Comparison of ENCODE assay signal across 8 cellular contexts in genomic region chr1:91697322-91698260, GRCh38.
DNase-seq lines count a peak whose midpoint lies in the region; ATAC-seq and TF ChIP-seq lines count a peak whose summit lies in the region.

No MANE protein-coding gene starts in this region.

- no peak for TF ChIP-seq CTCF in nephron (IDR thresholded peaks at IDR 0.05; ENCODE audit: unreplicated experiment in 3 of 3)

- no peaks in the 10 kb centered on the region for H3K9me3 Mint-ChIP-seq in nephron

- in situ Hi-C loops in ACHN (cut with HindIII; ENCODE audit: low pct_ligation_motif_present, low pct_unique_long_range_greater_than_20kb, low sequenced_read_pairs), result no loop called here

- H3K27me3 Mint-ChIP-seq in nephron (ENCODE audit: low read depth), result no peaks in the 10 kb centered on the region

- peak overlapping the region; percentile 73 to 82 (median 80) for H3K27ac Mint-ChIP-seq in nephron

- H3K4me3 Mint-ChIP-seq in nephron, result no peak overlapping the region

- peak; percentile 85 for ATAC-seq in HG03139 (IDR thresholded peaks at IDR 0.05; ENCODE audit: unreplicated experiment)

- DNase-seq in GM19240 (ENCODE audit: insufficient read length, low spot score), result peak; percentile 18
- DNase-seq in activated effector memory CD4-positive, alpha-beta T cell treated with Interleukin-2 at 50 U/mL for 16 hours, result peak; percentile 24
- DNase-seq in ACHN, result no peak
- DNase-seq in RKO (ENCODE audit: low spot score), result no peak
- no peak for DNase-seq in NCI-H128 (lab: John Stamatoyannopoulos, UW; ENCODE audit: unreplicated experiment)
- DNase-seq in mesenteric fat pad (ENCODE audit: low spot score), result no peak

- H3K4me1 Mint-ChIP-seq in nephron, result peaks cover 52% of the 10 kb centered on the region

- peaks cover 61% of the 10 kb centered on the region for H3K36me3 Mint-ChIP-seq in nephron (ENCODE audit: low read depth)

Comparison
In these comparisons a context has a peak if more than half of its experiments do, and no peak if none do; other contexts are left out.
1. DNase-seq: peak in GM19240 (single experiment) and activated effector memory CD4-positive, alpha-beta T cell treated with Interleukin-2 at 50 U/mL for 16 hours (single experiment); none in ACHN (single experiment), RKO (single experiment), NCI-H128 (single experiment) and mesenteric fat pad (single experiment).